8 cellular contexts compared by ENCODE assay signal in the genomic region with DNA sequence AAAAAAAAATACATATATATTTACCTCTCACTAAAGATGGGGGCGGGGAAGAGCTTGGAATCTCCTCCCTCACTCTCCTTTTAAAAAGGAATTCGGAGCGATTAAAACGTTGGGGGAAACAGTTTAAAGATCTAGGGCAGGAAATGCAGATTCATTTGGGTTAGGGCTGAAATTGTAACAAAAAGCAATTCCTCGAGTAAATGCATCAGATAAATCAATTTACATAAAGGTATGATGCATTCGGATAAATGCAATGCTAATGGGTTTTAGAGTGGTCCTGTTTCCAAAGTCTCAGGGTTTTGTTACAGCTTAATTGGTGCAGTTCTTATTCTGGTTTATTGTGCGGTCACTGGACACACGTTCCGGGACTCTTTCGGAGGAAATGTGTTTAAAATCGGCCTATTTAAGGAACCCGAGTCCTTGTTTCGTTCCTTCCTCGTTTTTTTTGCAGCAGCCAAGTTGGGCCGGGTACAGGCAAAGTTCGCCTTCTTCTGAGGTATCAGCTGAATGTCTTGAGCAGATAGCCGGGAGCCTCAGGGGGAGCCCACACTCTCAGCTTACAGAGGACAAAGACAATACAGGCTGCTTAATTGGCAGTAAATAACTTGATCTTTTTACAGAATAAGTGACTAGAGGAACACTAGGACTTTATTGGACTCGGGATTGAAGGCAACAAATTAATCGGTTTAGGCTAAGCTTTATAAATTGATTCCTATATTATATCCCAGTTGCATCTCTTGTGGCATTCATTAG. TPM values are rescaled to one million over a fixed set of nuclear protein-coding genes. Genes with fewer than 3 reads are reported as not detected.
DNase-seq lines count a peak whose midpoint lies in the region; TF ChIP-seq lines count a peak whose summit lies in the region.

No MANE protein-coding gene starts in this region.

- no peak for TF ChIP-seq EP300 in suprapubic skin (IDR thresholded peaks at IDR 0.05)

- TF ChIP-seq CTCF in AG09309 (IDR thresholded peaks at IDR 0.05; ENCODE audit: control insufficient read depth, insufficient read depth, low read depth, low read length, missing control alignments) (no peak), GM13976 (IDR thresholded peaks at IDR 0.05; ENCODE audit: borderline replicate concordance, control extremely low read depth, extremely low read depth, insufficient read depth, missing control alignments) (no peak), coronary artery (IDR thresholded peaks at IDR 0.05) (no peak), liver (IDR thresholded peaks at IDR 0.05; ENCODE audit: low read depth, low read length, missing input control) (no peak), suprapubic skin (IDR thresholded peaks at IDR 0.05) (no peak)

- WGBS in liver = 15% methylated on average over 19 of the region's 19 CpGs
- under 1% methylated on average over 19 of the region's 19 CpGs for WGBS in suprapubic skin

- H3K9me3 ChIP-seq in liver (ENCODE audit: control insufficient read depth in 4 of 4, low read length in 3 of 4) (no peaks in the 10 kb centered on the region), suprapubic skin (no peaks in the 10 kb centered on the region)

- peak overlapping the region in 1 of 2 donors; percentile 95 for H3K9ac ChIP-seq in liver (ENCODE audit: low read depth in 1 of 2, low read length in 2 of 2)

- H3K27ac ChIP-seq in coronary artery = peak overlapping the region; percentile 93 to 98
- H3K27ac ChIP-seq in liver (ENCODE audit: low read depth in 1 of 2, low read length in 2 of 2) = peak overlapping the region; percentile 94 to 96
- H3K27ac ChIP-seq in suprapubic skin = peak overlapping the region; percentile 97

- H3K27me3 ChIP-seq in liver (ENCODE audit: control insufficient read depth in 4 of 4, insufficient read depth in 4 of 4, low read length in 3 of 4) (no peaks in the 10 kb centered on the region), suprapubic skin (no peaks in the 10 kb centered on the region)

- TF ChIP-seq RAD21 in liver (IDR thresholded peaks at IDR 0.05) = no peak

- H3K4me3 ChIP-seq in AG09309 (ENCODE audit: control insufficient read depth, low read depth, low read length) (peak overlapping the region; percentile 96), coronary artery (peak overlapping the region; percentile 94), liver (ENCODE audit: low read depth in 1 of 3, low read length in 3 of 3) (peak overlapping the region; percentile 7 to 86 (median 62)), suprapubic skin (peak overlapping the region; percentile 94)

- no peak for TF ChIP-seq POLR2A in suprapubic skin (IDR thresholded peaks at IDR 0.05)

- DNase-seq in AG09309 (ENCODE audit: low read depth) = no peak
- DNase-seq in GM13976 (ENCODE audit: low spot score) = peak; percentile 34
- DNase-seq in RPMI8226 = peak; percentile 40
- no peak for DNase-seq in coronary artery (ENCODE audit: low spot score)
- DNase-seq in suprapubic skin (ENCODE audit: low spot score in 2 of 2) = peak in 1 of 2 donors; percentile 62
- no peak for DNase-seq in epidermal melanocyte (ENCODE audit: insufficient read length, low spot score)
- no peak for DNase-seq in NCI-H128 (lab: John Stamatoyannopoulos, UW; ENCODE audit: unreplicated experiment)

- H3K4me1 ChIP-seq in liver (ENCODE audit: control insufficient read depth in 4 of 4, insufficient read depth in 4 of 4, low read length in 3 of 4) = peaks cover 3 to 41% (median 26%) of the 10 kb centered on the region in 4 donors
- peaks cover 51% of the 10 kb centered on the region for H3K4me1 ChIP-seq in suprapubic skin

- no peaks in the 10 kb centered on the region for H3K36me3 ChIP-seq in liver (ENCODE audit: control insufficient read depth in 4 of 4, insufficient read depth in 3 of 4, low read depth in 1 of 4, low read length in 3 of 4)
- no peaks in the 10 kb centered on the region for H3K36me3 ChIP-seq in suprapubic skin

- in situ Hi-C loops in GM13976 (cut with MboI; ENCODE audit: low sequenced_read_pairs, unreplicated experiment) = no loop called here

TF ChIP-seq in liver, 16 proteins besides CTCF, POLR2A, EP300 and RAD21:
- TF ChIP-seq GABPA (IDR thresholded peaks at IDR 0.05 in 1 of 2, conservative IDR thresholded peaks at IDR 0.05 in 1 of 2) (no peak), NR2F2 (IDR thresholded peaks at IDR 0.05) (no peak), HNF4A (conservative IDR thresholded peaks at IDR 0.05) (no peak)
TF ChIP-seq in liver: peak in this region for 0.

RNA-seq across cellular contexts. Expression of a gene that starts 1.7 kb away (rescaled TPM):
- total RNA-seq in liver (10 to 100 TPM; 17.5 to 23.2 TPM), suprapubic skin (10 to 100 TPM; 48.8 to 67.1 (median 52.2) TPM)
- polyA plus RNA-seq in liver = 10 to 100 TPM; 16.8 to 18.1 TPM

Comparison
In these comparisons a context has a peak if more than half of its experiments do, and no peak if none do; other contexts are left out.
1. DNase-seq: peak in GM13976 (single experiment) and RPMI8226 (single experiment); none in AG09309 (single experiment), coronary artery (single experiment), epidermal melanocyte (single experiment) and NCI-H128 (single experiment).
2. Peak in every context shown above with its lines, with median percentiles within 50 percentile points of each other: H3K4me3 ChIP-seq and H3K27ac ChIP-seq.